14 cellular contexts compared by ENCODE assay signal in the genomic region with DNA sequence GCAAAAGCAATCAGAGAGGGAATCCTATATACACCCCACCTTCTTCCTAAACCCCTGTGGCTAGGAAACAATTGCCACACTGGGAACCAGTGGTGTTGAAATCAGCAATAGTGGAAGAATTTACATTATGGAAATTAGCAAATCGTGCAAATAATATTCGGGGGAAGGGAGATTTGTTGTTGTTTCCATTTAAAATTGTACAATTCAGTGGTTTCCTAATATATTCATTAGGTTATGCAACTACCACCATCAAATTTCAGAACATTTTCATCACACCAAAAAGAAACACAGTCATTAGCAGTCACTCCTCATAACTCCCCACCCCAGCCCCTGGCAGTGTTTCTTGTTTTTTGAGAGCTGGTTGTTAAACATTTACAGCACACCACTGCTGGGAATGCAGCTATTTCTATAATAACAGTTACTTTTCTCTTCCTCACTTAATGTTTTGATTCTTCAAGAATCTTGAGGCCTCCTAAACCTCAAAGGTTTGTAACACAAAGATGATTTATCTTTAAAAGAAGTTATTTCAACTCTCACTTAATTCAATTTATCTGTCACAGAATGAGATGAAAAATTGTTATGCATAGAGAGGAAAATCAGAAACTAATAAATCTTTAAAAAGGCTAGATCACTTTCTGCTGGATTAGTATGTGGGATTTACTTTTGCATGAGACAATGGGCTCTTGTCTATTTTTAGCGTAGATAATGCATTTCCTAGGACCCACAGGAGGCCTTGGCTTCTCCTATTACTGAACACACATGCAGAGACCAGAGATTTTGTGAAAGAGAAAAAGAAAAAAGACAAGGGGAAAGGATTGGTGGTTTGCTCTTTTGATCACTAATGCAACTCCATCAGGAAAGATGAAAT.
DNase-seq lines count a peak whose midpoint lies in the region; ATAC-seq, FAIRE-seq and TF ChIP-seq lines count a peak whose summit lies in the region.
"Had no signal": no experiment of that assay in that cellular context is flagged by ENCODE, and none has a peak within 500 bp of the region (broad histone marks: within the 10 kb centered on the region; RNA-seq: fewer than 3 reads in every experiment).

No MANE protein-coding gene starts in this region.

- POLR2A ChIA-PET in A549 (lab: Yijun Ruan, JAX), result interaction anchor here (1.0 kb wide), 1 partner anchor 32 kb away, joined by 3 read pairs; no protein-coding TSS in a partner anchor

- peak in 1 of 2 experiments; percentile 45; a peak in 3 of 5 replicates for TF ChIP-seq EP300 in A549 (IDR thresholded peaks at IDR 0.05)

- CTCF ChIA-PET in A549 (lab: Yijun Ruan, JAX), result no interaction called here

- 30% methylated on average over 3 of the region's 3 CpGs for WGBS in A549 (ENCODE audit: missing lambda C conversion rate)
- WGBS in right lobe of liver (ENCODE audit: insufficient coverage, low coverage, low lambda C conversion rate, missing lambda C conversion rate), result 16% methylated on average over 3 of the region's 3 CpGs

- peak in 1 of 2 experiments; percentile 44 for DNase-seq in A549 (ENCODE audit: low read depth in 1 of 2, low spot score in 1 of 2)
- DNase-seq in HCEC 1CT, result peak; percentile 23
- DNase-seq in bronchial epithelial cell (ENCODE audit: low read depth), result peak; percentile 8
- DNase-seq in right lobe of liver, result peak; percentile 61 to 85 (median 72)
- no peak for DNase-seq in ACHN
- DNase-seq in C1 segment of cervical spinal cord (lab: John Stamatoyannopoulos, UW), result no peak
- DNase-seq in SK-N-DZ (ENCODE audit: low spot score), result no peak
- no peak for DNase-seq in stimulated activated CD8-positive, alpha-beta memory T cell treated with anti-CD3 and anti-CD28 coated beads, Interleukin-4, amount 100 ng/mL, for 48 hours
- DNase-seq: activated naive CD8-positive, alpha-beta T cell treated with anti-CD3 and anti-CD28 coated beads, Interleukin-2, amount 50 U/mL, for 24 hours; CD8-positive, alpha-beta memory T cell; immature natural killer cell; occipital lobe; stimulated activated CD4-positive, alpha-beta T cell treated with anti-CD3 and anti-CD28 coated beads, Interleukin-4, amount 100 ng/mL, for 4 hours had no signal

- H3K36me3 ChIP-seq in bronchial epithelial cell (ENCODE audit: control insufficient read depth, insufficient read depth, low read length) (no peaks in the 10 kb centered on the region), right lobe of liver (no peaks in the 10 kb centered on the region)

- no peaks in the 10 kb centered on the region for H3K27me3 ChIP-seq in bronchial epithelial cell (ENCODE audit: control insufficient read depth, insufficient read depth, low read length)
- no peaks in the 10 kb centered on the region for H3K27me3 ChIP-seq in right lobe of liver

- H3K4me2 ChIP-seq in A549, result peak overlapping the region; percentile 71

- H3K9me3 ChIP-seq in A549 (no peaks in the 10 kb centered on the region), right lobe of liver (no peaks in the 10 kb centered on the region)

- no peak for TF ChIP-seq RAD21 in A549 (conservative IDR thresholded peaks at IDR 0.05 in 1 of 2, IDR thresholded peaks at IDR 0.05 in 1 of 2)

- in situ Hi-C loops in ACHN (cut with HindIII; ENCODE audit: low pct_ligation_motif_present, low pct_unique_long_range_greater_than_20kb, low sequenced_read_pairs), result no loop called here

- H3K4me3 ChIP-seq in A549, result no peak overlapping the region; the same call in 2 of the 3 replicates
- no peak overlapping the region for H3K4me3 ChIP-seq in bronchial epithelial cell (ENCODE audit: low read depth, low read length)
- H3K4me3 ChIP-seq in right lobe of liver, result no peak overlapping the region

- no peak for TF ChIP-seq POLR2A in A549 (IDR thresholded peaks at IDR 0.05; ENCODE audit: low read length)
- TF ChIP-seq POLR2A in right lobe of liver (IDR thresholded peaks at IDR 0.05), result no peak

- FAIRE-seq in A549 (lab: Jason Lieb, UNC) (peak; percentile 51), bronchial epithelial cell (lab: Jason Lieb, UNC) (no peak)
- FAIRE-seq: endometrium had no signal

- H3K27ac ChIP-seq in A549, result peak overlapping the region; percentile 75 to 76
- H3K27ac ChIP-seq in right lobe of liver, result peak overlapping the region; percentile 42 to 90 (median 72)

- intact Hi-C loops in right lobe of liver (cut with DNase I), result no loop called here

- ATAC-seq in A549 (peak; percentile 67 to 73; a peak in 5 of 6 replicates), right lobe of liver (peak; percentile 83 to 89 (median 88))
- ATAC-seq: activated naive CD8-positive, alpha-beta T cell treated with anti-CD3 and anti-CD28 coated beads, Interleukin-2, amount 50 U/mL, for 24 hours had no signal

- no peak for TF ChIP-seq CTCF in A549 (IDR thresholded peaks at IDR 0.05)
- TF ChIP-seq CTCF in bronchial epithelial cell (IDR thresholded peaks at IDR 0.05; ENCODE audit: insufficient read depth, low read length, severe bottlenecking), result no peak
- TF ChIP-seq CTCF in right lobe of liver (IDR thresholded peaks at IDR 0.05), result no peak

- H3K4me1 ChIP-seq in A549 (peaks cover 51% of the 10 kb centered on the region), right lobe of liver (peaks cover 0 to 27% (median 12%) of the 10 kb centered on the region in 4 donors)

TF ChIP-seq in A549, 52 proteins besides CTCF, POLR2A, EP300 and RAD21:
- TF ChIP-seq CEBPB (IDR thresholded peaks at IDR 0.05), result peak; percentile 60 to 89
- no peak for TF ChIP-seq HOXB13 (CRISPR knock-in tag; IDR thresholded peaks at IDR 0.05; ENCODE audit: low read depth)
- TF ChIP-seq, protein P1, sequence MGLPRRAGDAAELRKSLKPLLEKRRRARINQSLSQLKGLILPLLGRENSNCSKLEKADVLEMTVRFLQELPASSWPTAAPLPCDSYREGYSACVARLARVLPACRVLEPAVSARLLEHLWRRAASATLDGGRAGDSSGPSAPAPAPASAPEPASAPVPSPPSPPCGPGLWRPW (IDR thresholded peaks at IDR 0.05), result peak; percentile 81
- TF ChIP-seq JUN (IDR thresholded peaks at IDR 0.05), result 0 out of 5 replicates have a peak, but pooled peaks of 1 of the 2 experiments have one; percentile 41

Comparison
In these comparisons a context has a peak if more than half of its experiments do, and no peak if none do; other contexts are left out.
1. DNase-seq: peak in HCEC 1CT (single experiment), bronchial epithelial cell (single experiment) and right lobe of liver (3 of 3); none in ACHN (single experiment), C1 segment of cervical spinal cord (0 of 14), SK-N-DZ (single experiment) and stimulated activated CD8-positive, alpha-beta memory T cell treated with anti-CD3 and anti-CD28 coated beads, Interleukin-4, amount 100 ng/mL, for 48 hours (single experiment).